Comparison of ENCODE assay signal across 18 cellular contexts in genomic region chr11:60895687-60896086, GRCh38. TPM values are rescaled to one million over a fixed set of nuclear protein-coding genes. Genes with fewer than 3 reads are reported as not detected.
DNase-seq lines count a peak whose midpoint lies in the region; ATAC-seq and TF ChIP-seq lines count a peak whose summit lies in the region.
"Had no signal": no experiment of that assay in that cellular context is flagged by ENCODE, and none has a peak within 500 bp of the region (broad histone marks: within the 10 kb centered on the region; RNA-seq: fewer than 3 reads in every experiment).

No MANE protein-coding gene starts in this region.

- no peak for TF ChIP-seq POLR2A in transverse colon (IDR thresholded peaks at IDR 0.05)
- no peak for TF ChIP-seq POLR2A in body of pancreas (IDR thresholded peaks at IDR 0.05)

- in situ Hi-C loops in transverse colon (cut with MboI; ENCODE audit: low pct_ligation_motif_present in 1 of 4, low pct_unique_long_range_greater_than_20kb in 1 of 4, low sequenced_read_pairs in 3 of 4), result loop anchor here (5.0 to 10.0 kb wide), 2 partner anchors 61 to 63 kb away; no protein-coding TSS in a partner anchor

- H3K9me3 ChIP-seq in colonic mucosa (no peaks in the 10 kb centered on the region), mucosa of descending colon (no peaks in the 10 kb centered on the region), transverse colon (no peaks in the 10 kb centered on the region), body of pancreas (no peaks in the 10 kb centered on the region)
- H3K9me3 ChIP-seq: HAP-1 had no signal

- H3K9me3 Mint-ChIP-seq in activated T-helper 1 cell treated with anti-CD3 and anti-CD28 coated beads, Interleukin-12 subunit alpha, Interleukin-12 subunit beta, Interleukin-2, Interleukin-4 antibody, amounts not matched to agents 30 ng/mL and 10 ng/mL and 1 ng/mL, durations not matched to agents 14 hours and 24 hours and 36 hours, result no peaks in the 10 kb centered on the region
- H3K9me3 Mint-ChIP-seq in osteocyte (ENCODE audit: unreplicated experiment), result no peaks in the 10 kb centered on the region
- H3K9me3 Mint-ChIP-seq: CD4-positive, alpha-beta memory T cell had no signal

- H3K36me3 Mint-ChIP-seq in activated T-helper 1 cell treated with anti-CD3 and anti-CD28 coated beads, Interleukin-12 subunit alpha, Interleukin-12 subunit beta, Interleukin-2, Interleukin-4 antibody, amounts not matched to agents 30 ng/mL and 10 ng/mL and 1 ng/mL, durations not matched to agents 14 hours and 24 hours and 36 hours (ENCODE audit: low read depth), result peaks cover 55% of the 10 kb centered on the region
- peaks cover 43% of the 10 kb centered on the region for H3K36me3 Mint-ChIP-seq in osteocyte (ENCODE audit: unreplicated experiment)

- no peak for TF ChIP-seq EP300 in transverse colon (IDR thresholded peaks at IDR 0.05; ENCODE audit: low read depth)

- H3K27ac Mint-ChIP-seq in activated T-helper 1 cell treated with anti-CD3 and anti-CD28 coated beads, Interleukin-12 subunit alpha, Interleukin-12 subunit beta, Interleukin-2, Interleukin-4 antibody, amounts not matched to agents 30 ng/mL and 10 ng/mL and 1 ng/mL, durations not matched to agents 14 hours and 24 hours and 36 hours, result no peak overlapping the region
- no peak overlapping the region for H3K27ac Mint-ChIP-seq in osteocyte (ENCODE audit: unreplicated experiment)
- H3K27ac Mint-ChIP-seq: CD4-positive, alpha-beta memory T cell had no signal

- no peaks in the 10 kb centered on the region for H3K4me1 ChIP-seq in colonic mucosa
- no peaks in the 10 kb centered on the region for H3K4me1 ChIP-seq in mucosa of descending colon (ENCODE audit: low read depth)
- H3K4me1 ChIP-seq in transverse colon, result peaks cover 0 to 10% (median 0%) of the 10 kb centered on the region in 4 donors
- H3K4me1 ChIP-seq in body of pancreas, result no peaks in the 10 kb centered on the region
- H3K4me1 ChIP-seq: HAP-1 had no signal

- TF ChIP-seq CTCF in colonic mucosa (IDR thresholded peaks at IDR 0.05) (no peak), mucosa of descending colon (IDR thresholded peaks at IDR 0.05) (no peak), transverse colon (IDR thresholded peaks at IDR 0.05) (no peak), body of pancreas (IDR thresholded peaks at IDR 0.05) (no peak), osteocyte (IDR thresholded peaks at IDR 0.05) (no peak)

- H3K4me1 Mint-ChIP-seq in activated T-helper 1 cell treated with anti-CD3 and anti-CD28 coated beads, Interleukin-12 subunit alpha, Interleukin-12 subunit beta, Interleukin-2, Interleukin-4 antibody, amounts not matched to agents 30 ng/mL and 10 ng/mL and 1 ng/mL, durations not matched to agents 14 hours and 24 hours and 36 hours (ENCODE audit: low read depth), result peaks cover 8% of the 10 kb centered on the region
- H3K4me1 Mint-ChIP-seq in osteocyte (ENCODE audit: unreplicated experiment), result no peaks in the 10 kb centered on the region

- DNase-seq in CD1c-positive myeloid dendritic cell (ENCODE audit: extremely low spot score) (peak; percentile 49), colonic mucosa (peak; percentile 76), mucosa of descending colon (peak in 1 of 3 donors; percentile 70), transverse colon (peak; percentile 59), body of pancreas (no peak), osteocyte (ENCODE audit: extremely low spot score, unreplicated experiment) (no peak)
- no peak for DNase-seq in activated T-helper 1 cell treated with anti-CD3 and anti-CD28 coated beads, Interleukin-12 subunit alpha, Interleukin-12 subunit beta, Interleukin-2, Interleukin-4 antibody, amounts not matched to agents 30 ng/mL and 10 ng/mL and 1 ng/mL, durations not matched to agents 14 hours and 24 hours and 36 hours (ENCODE audit: low spot score)
- DNase-seq: AML-193; CD4-positive, alpha-beta memory T cell; DMS153; DMS79; GDM1; GM23248 had no signal

- H3K9ac ChIP-seq in colonic mucosa (ENCODE audit: low read depth in 2 of 2, low read length in 2 of 2), result no peak overlapping the region
- H3K9ac ChIP-seq: GM23248 had no signal

- intact Hi-C loops in colonic mucosa (cut with DNase I) (loop anchor here (5.0 kb wide), 1 partner anchor 118 kb away; no protein-coding TSS in a partner anchor), mucosa of descending colon (cut with DNase I, micrococcal nuclease) (loop anchor here in 1 of 2 donors (5.0 kb wide), 1 partner anchor 68 kb away; no protein-coding TSS in a partner anchor), transverse colon (cut with DNase I; ENCODE audit: low total_unique reads) (loop anchor here (5.0 kb wide), 1 partner anchor 63 kb away; no protein-coding TSS in a partner anchor), body of pancreas (cut with DNase I) (no loop called here)
- intact Hi-C loops in activated T-helper 1 cell treated with anti-CD3 and anti-CD28 coated beads, Interleukin-12 subunit alpha, Interleukin-12 subunit beta, Interleukin-2, Interleukin-4 antibody, amounts not matched to agents 30 ng/mL and 10 ng/mL and 1 ng/mL, durations not matched to agents 14 hours and 24 hours and 36 hours (cut with micrococcal nuclease), result no loop called here

- 65 to 68% methylated on average over 5 of the region's 5 CpGs for WGBS in transverse colon (ENCODE audit: low coverage in 1 of 2), 2 donors
- 75 to 85% methylated on average over 5 of the region's 5 CpGs for WGBS in body of pancreas, 2 donors

- peak; percentile 80 for ATAC-seq in mucosa of descending colon
- no peak for ATAC-seq in body of pancreas
- ATAC-seq: HepG2 had no signal

- H3K4me3 Mint-ChIP-seq in activated T-helper 1 cell treated with anti-CD3 and anti-CD28 coated beads, Interleukin-12 subunit alpha, Interleukin-12 subunit beta, Interleukin-2, Interleukin-4 antibody, amounts not matched to agents 30 ng/mL and 10 ng/mL and 1 ng/mL, durations not matched to agents 14 hours and 24 hours and 36 hours, result no peak overlapping the region
- H3K4me3 Mint-ChIP-seq in osteocyte (ENCODE audit: unreplicated experiment), result no peak overlapping the region
- H3K4me3 Mint-ChIP-seq: CD4-positive, alpha-beta memory T cell had no signal

- H3K4me3 ChIP-seq in colonic mucosa (no peak overlapping the region), mucosa of descending colon (no peak overlapping the region), transverse colon (no peak overlapping the region), body of pancreas (no peak overlapping the region)
- H3K4me3 ChIP-seq: GM23248, HAP-1 had no signal

- H3K27me3 Mint-ChIP-seq in activated T-helper 1 cell treated with anti-CD3 and anti-CD28 coated beads, Interleukin-12 subunit alpha, Interleukin-12 subunit beta, Interleukin-2, Interleukin-4 antibody, amounts not matched to agents 30 ng/mL and 10 ng/mL and 1 ng/mL, durations not matched to agents 14 hours and 24 hours and 36 hours (ENCODE audit: insufficient read depth), result no peaks in the 10 kb centered on the region
- no peaks in the 10 kb centered on the region for H3K27me3 Mint-ChIP-seq in osteocyte (ENCODE audit: unreplicated experiment)
- H3K27me3 Mint-ChIP-seq: CD4-positive, alpha-beta memory T cell had no signal

- H3K36me3 ChIP-seq in colonic mucosa (peaks cover 17% of the 10 kb centered on the region), mucosa of descending colon (ENCODE audit: low read depth) (peaks cover 24% of the 10 kb centered on the region), transverse colon (peaks cover 0 to 56% (median 22%) of the 10 kb centered on the region in 4 donors), body of pancreas (replicated peaks in 1 of 2; ENCODE audit: insufficient read depth in 1 of 2, low read depth in 2 of 2) (peaks cover 27 to 50% of the 10 kb centered on the region in 2 donors)

- H3K27me3 ChIP-seq in colonic mucosa, result no peaks in the 10 kb centered on the region
- H3K27me3 ChIP-seq in transverse colon, result no peaks in the 10 kb centered on the region
- H3K27me3 ChIP-seq in body of pancreas, result no peaks in the 10 kb centered on the region

- H3K27ac ChIP-seq in colonic mucosa (no peak overlapping the region), transverse colon (peak overlapping the region in 2 of 4 donors; percentile 33 to 40), body of pancreas (no peak overlapping the region)
- H3K27ac ChIP-seq: C4-2B, GM23248 had no signal

RNA-seq across cellular contexts. Expression of gene PRPF19, which starts 10.7 kb away (rescaled TPM):
- total RNA-seq in colonic mucosa, result 100 to 1,000 TPM in 1 of 2 donors, 10 to 100 TPM in 1; 59.3 to 172 TPM
- 10 to 100 TPM; 61.1 to 74.1 (median 64.6) TPM for total RNA-seq in mucosa of descending colon
- total RNA-seq in transverse colon, result 10 to 100 TPM; 15.5 to 70.3 (median 42.8) TPM
- total RNA-seq in activated T-helper 1 cell treated with anti-CD3 and anti-CD28 coated beads, Interleukin-12 subunit alpha, Interleukin-12 subunit beta, Interleukin-2, Interleukin-4 antibody, amounts not matched to agents 30 ng/mL and 10 ng/mL and 1 ng/mL, durations not matched to agents 14 hours and 24 hours and 36 hours, result 221 and 222 TPM in 2 replicates
- total RNA-seq in body of pancreas, result 10 to 100 TPM; 22.1 to 27.0 TPM
- 78.0 and 78.2 TPM in 2 replicates for total RNA-seq in osteocyte

RNA-seq across cellular contexts. Expression of gene TMEM109, which starts 18.3 kb away (rescaled TPM):
- total RNA-seq in colonic mucosa, result 10 to 100 TPM; 35.0 to 53.4 TPM
- 10 to 100 TPM; 35.8 to 95.2 (median 46.6) TPM for total RNA-seq in mucosa of descending colon
- total RNA-seq in transverse colon, result 10 to 100 TPM; 35.2 to 47.2 (median 45.1) TPM
- total RNA-seq in activated T-helper 1 cell treated with anti-CD3 and anti-CD28 coated beads, Interleukin-12 subunit alpha, Interleukin-12 subunit beta, Interleukin-2, Interleukin-4 antibody, amounts not matched to agents 30 ng/mL and 10 ng/mL and 1 ng/mL, durations not matched to agents 14 hours and 24 hours and 36 hours, result 138 and 143 TPM in 2 replicates
- total RNA-seq in body of pancreas, result 10 to 100 TPM; 59.9 to 62.6 TPM
- 144 and 152 TPM in 2 replicates for total RNA-seq in osteocyte

RNA-seq across cellular contexts. Expression of gene ZP1, which starts 28.3 kb away (rescaled TPM):
- total RNA-seq in colonic mucosa (under 1 TPM in 1 of 2 donors, not detected in 1; 0.35 TPM), mucosa of descending colon (under 1 TPM in 2 of 3 donors, not detected in 1; 0.23 to 0.41 TPM), transverse colon (not detected), body of pancreas (not detected), osteocyte (not detected in 2 replicates)
- not detected in 2 replicates for total RNA-seq in activated T-helper 1 cell treated with anti-CD3 and anti-CD28 coated beads, Interleukin-12 subunit alpha, Interleukin-12 subunit beta, Interleukin-2, Interleukin-4 antibody, amounts not matched to agents 30 ng/mL and 10 ng/mL and 1 ng/mL, durations not matched to agents 14 hours and 24 hours and 36 hours
- total RNA-seq: Daoy, HepG2 had no signal

RNA-seq across cellular contexts. Expression of gene TMEM132A, which starts 28.6 kb away (rescaled TPM):
- total RNA-seq in colonic mucosa (10 to 100 TPM; 12.3 to 20.7 TPM), mucosa of descending colon (10 to 100 TPM in 1 of 3 donors, 1 to 10 TPM in 2; 3.9 to 11.8 (median 8.5) TPM), transverse colon (1 to 10 TPM; 1.8 to 7.0 (median 3.5) TPM), body of pancreas (10 to 100 TPM in 1 of 2 donors, 1 to 10 TPM in 1; 9.3 to 12.2 TPM), osteocyte (113 and 118 TPM in 2 replicates)
- total RNA-seq in activated T-helper 1 cell treated with anti-CD3 and anti-CD28 coated beads, Interleukin-12 subunit alpha, Interleukin-12 subunit beta, Interleukin-2, Interleukin-4 antibody, amounts not matched to agents 30 ng/mL and 10 ng/mL and 1 ng/mL, durations not matched to agents 14 hours and 24 hours and 36 hours, result 2.4 and 3.2 TPM in 2 replicates

RNA-seq across cellular contexts. Expression of gene PTGDR2, which starts 39.9 kb away (rescaled TPM):
- total RNA-seq in colonic mucosa, result 1 to 10 TPM; 3.7 to 4.7 TPM
- 1 to 10 TPM; 1.8 to 3.4 (median 2.6) TPM for total RNA-seq in mucosa of descending colon
- total RNA-seq in transverse colon, result 10 to 100 TPM in 1 of 4 donors, 1 to 10 TPM in 2, not detected in 1; 3.5 to 36.6 (median 4.5) TPM
- 0.10 TPM in 2 replicates for total RNA-seq in activated T-helper 1 cell treated with anti-CD3 and anti-CD28 coated beads, Interleukin-12 subunit alpha, Interleukin-12 subunit beta, Interleukin-2, Interleukin-4 antibody, amounts not matched to agents 30 ng/mL and 10 ng/mL and 1 ng/mL, durations not matched to agents 14 hours and 24 hours and 36 hours
- 1 to 10 TPM in 1 of 2 donors, under 1 TPM in 1; 0.52 to 1.3 TPM for total RNA-seq in body of pancreas
- 0.68 and 0.91 TPM in 2 replicates for total RNA-seq in osteocyte
- total RNA-seq: GM23248, H4 had no signal

Comparison
In these comparisons a context has a peak if more than half of its experiments do, and no peak if none do; other contexts are left out.
1. DNase-seq: peak in CD1c-positive myeloid dendritic cell (single experiment), colonic mucosa (single experiment) and transverse colon (single experiment); none in activated T-helper 1 cell treated with anti-CD3 and anti-CD28 coated beads, Interleukin-12 subunit alpha, Interleukin-12 subunit beta, Interleukin-2, Interleukin-4 antibody, amounts not matched to agents 30 ng/mL and 10 ng/mL and 1 ng/mL, durations not matched to agents 14 hours and 24 hours and 36 hours (single experiment), body of pancreas (0 of 4) and osteocyte (single experiment).
2. intact Hi-C loops: an anchor here in colonic mucosa (5.0 kb wide) and transverse colon (5.0 kb wide); none called in activated T-helper 1 cell treated with anti-CD3 and anti-CD28 coated beads, Interleukin-12 subunit alpha, Interleukin-12 subunit beta, Interleukin-2, Interleukin-4 antibody, amounts not matched to agents 30 ng/mL and 10 ng/mL and 1 ng/mL, durations not matched to agents 14 hours and 24 hours and 36 hours and body of pancreas.